22 cellular contexts compared by ENCODE assay signal in the genomic region with DNA sequence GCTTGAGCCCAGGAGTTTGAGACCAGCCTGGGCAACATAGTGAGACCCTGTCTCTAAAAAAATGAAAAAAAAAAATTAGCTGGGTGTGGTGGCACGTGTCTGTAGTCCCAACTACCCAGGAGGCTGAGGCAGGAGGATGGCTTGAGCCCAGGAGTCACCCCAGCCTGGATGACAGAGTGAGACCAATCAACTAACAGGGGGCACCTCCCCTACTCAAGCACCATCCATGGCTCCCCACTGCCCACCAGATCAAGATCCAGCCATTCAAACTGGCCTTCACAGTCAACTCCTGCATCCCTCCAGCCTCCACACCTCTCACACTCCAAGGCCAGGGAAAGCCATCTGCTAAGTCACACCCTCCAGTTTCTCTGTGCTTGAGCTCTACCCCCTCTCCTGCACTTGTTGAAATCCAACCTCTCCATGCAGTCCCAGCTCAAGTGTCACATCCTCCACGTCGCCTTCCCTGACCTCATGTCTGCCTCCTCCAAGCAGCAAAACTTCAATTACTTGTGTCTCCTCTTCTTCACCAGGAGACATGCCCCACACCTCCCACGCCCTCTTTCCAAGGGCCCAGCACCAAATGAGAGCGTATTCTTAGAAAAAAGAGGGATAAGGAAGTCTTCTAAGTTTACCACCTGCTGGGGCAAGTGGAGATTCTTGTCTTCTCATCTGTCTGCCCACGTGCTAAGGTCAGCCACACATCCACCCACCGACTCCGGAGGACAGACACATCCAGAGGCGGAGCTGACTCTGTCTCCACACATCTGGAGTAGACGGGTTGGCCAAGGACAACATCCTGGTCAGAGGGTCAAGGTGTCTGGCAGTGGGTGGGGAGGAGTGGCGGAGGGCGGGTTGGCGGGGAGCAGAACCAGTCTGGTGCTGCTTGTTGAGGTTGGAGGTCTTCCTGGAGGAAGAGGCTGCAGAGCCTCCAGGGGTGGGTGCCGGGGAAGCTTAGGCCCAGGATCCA. TPM values are rescaled to one million over a fixed set of nuclear protein-coding genes. Genes with fewer than 3 reads are reported as not detected.
DNase-seq lines count a peak whose midpoint lies in the region; ATAC-seq, FAIRE-seq and TF ChIP-seq lines count a peak whose summit lies in the region.
"Had no signal": no experiment of that assay in that cellular context is flagged by ENCODE, and none has a peak within 500 bp of the region (broad histone marks: within the 10 kb centered on the region; RNA-seq: fewer than 3 reads in every experiment).

No MANE protein-coding gene starts in this region.

- TF ChIP-seq RAD21 in A549 (conservative IDR thresholded peaks at IDR 0.05 in 1 of 2, IDR thresholded peaks at IDR 0.05 in 1 of 2), result no peak

- ATAC-seq in A549 (no peak), GM21717 (IDR thresholded peaks at IDR 0.05; ENCODE audit: unreplicated experiment) (no peak)

- no peaks in the 10 kb centered on the region for H3K27me3 ChIP-seq in A673 (replicated peaks; ENCODE audit: insufficient read depth, low read depth, low read length, poor library complexity)

- no peak for TF ChIP-seq POLR2A in A549 (IDR thresholded peaks at IDR 0.05; ENCODE audit: low read length)

- H3K4me3 Mint-ChIP-seq in chondrocyte (ENCODE audit: unreplicated experiment), result no peak overlapping the region

- no peak overlapping the region for H3K4me2 ChIP-seq in A549
- H3K4me2 ChIP-seq: smooth muscle cell had no signal

- H3K27me3 Mint-ChIP-seq in chondrocyte (ENCODE audit: low read depth), result peaks cover 18% of the 10 kb centered on the region

- no peak for FAIRE-seq in A549 (lab: Jason Lieb, UNC)
- FAIRE-seq: D721Med, endothelial cell of umbilical vein, H1, RCC 7860 had no signal

- TF ChIP-seq CTCF in A549 (IDR thresholded peaks at IDR 0.05) (no peak), A673 (conservative IDR thresholded peaks at IDR 0.05; ENCODE audit: low read depth, low read length) (no peak), chondrocyte (IDR thresholded peaks at IDR 0.05) (no peak)

- CTCF ChIA-PET in A549 (lab: Yijun Ruan, JAX), result interaction anchor here (0.6 to 1.3 kb wide), 3 partner anchors 28 to 407 kb away, joined by 3 to 4 read pairs (median 3); partner anchors contain the start of gene PGLYRP2
- CTCF ChIA-PET in A673 (lab: Charles Lee), result no interaction called here

- H3K27ac Mint-ChIP-seq in chondrocyte (ENCODE audit: unreplicated experiment), result no peak overlapping the region

- H3K36me3 ChIP-seq in A673 (ENCODE audit: insufficient read depth, low read length, poor library complexity, severe bottlenecking), result peaks cover 8% of the 10 kb centered on the region
- H3K36me3 ChIP-seq: breast epithelium, left ventricle myocardium inferior, SJSA1 had no signal

- no peaks in the 10 kb centered on the region for H3K36me3 Mint-ChIP-seq in chondrocyte (ENCODE audit: low read depth)

- no peaks in the 10 kb centered on the region for H3K9me3 ChIP-seq in A549
- no peaks in the 10 kb centered on the region for H3K9me3 ChIP-seq in A673 (ENCODE audit: low read depth, low read length, poor library complexity, severe bottlenecking)
- H3K9me3 ChIP-seq: breast epithelium, left ventricle myocardium inferior, mucosa of descending colon, SJSA1 had no signal

- no peaks in the 10 kb centered on the region for H3K4me1 ChIP-seq in A549
- peaks cover 39% of the 10 kb centered on the region for H3K4me1 ChIP-seq in A673 (ENCODE audit: insufficient read depth, low read length, poor library complexity, severe bottlenecking)

- H3K9me3 Mint-ChIP-seq in chondrocyte (ENCODE audit: low read depth), result no peaks in the 10 kb centered on the region

- intact Hi-C loops in A673 (cut with micrococcal nuclease; ENCODE audit: unreplicated experiment), result loop anchor here (5.0 kb wide), 2 partner anchors 50 to 90 kb away; partner anchors contain the start of gene AKAP8L

- H3K27ac ChIP-seq in A549, result no peak overlapping the region
- peak overlapping the region; percentile 81 for H3K27ac ChIP-seq in A673 (ENCODE audit: low read depth, low read length, poor library complexity, severe bottlenecking)
- H3K27ac ChIP-seq: breast epithelium, left ventricle myocardium inferior, SJSA1 had no signal

- 78% methylated on average over 9 of the region's 14 CpGs for WGBS in A549 (ENCODE audit: missing lambda C conversion rate)

- POLR2A ChIA-PET in A549 (lab: Yijun Ruan, JAX), result no interaction called here
- POLR2A ChIA-PET in A673 (lab: Charles Lee; ENCODE audit: low non-redundant PET), result no interaction called here

- DNase-seq in A549 (ENCODE audit: low read depth in 1 of 2, low spot score in 1 of 2), result no peak
- DNase-seq in A673 (ENCODE audit: low spot score), result peak; percentile 78
- peak; percentile 17 for DNase-seq in OCI-M1 (lab: John Stamatoyannopoulos, UW)
- peak; percentile 58 for DNase-seq in chondrocyte (ENCODE audit: low spot score)
- DNase-seq in CD1c-positive myeloid dendritic cell (ENCODE audit: extremely low spot score), result no peak
- no peak for DNase-seq in activated gamma-delta T cell (lab: John Stamatoyannopoulos, UW)
- DNase-seq: AML-193, cortex of kidney, EL, left ventricle myocardium inferior, mucosa of descending colon, NCI-H2029, NCI-H446 treated with DMSO at 0.1 percent for 48 hours had no signal

- H3K4me1 Mint-ChIP-seq in chondrocyte (ENCODE audit: low read depth), result no peaks in the 10 kb centered on the region

- no peak for TF ChIP-seq EP300 in A549 (IDR thresholded peaks at IDR 0.05)

- H3K4me3 ChIP-seq in A549 (no peak overlapping the region), A673 (ENCODE audit: low read depth, low read length, poor library complexity, severe bottlenecking) (peak overlapping the region; percentile 71)
- H3K4me3 ChIP-seq: mucosa of descending colon, SJSA1, smooth muscle cell had no signal

- TSS peak; percentile 57 for BruUV-seq in A673 (replicated peaks; lab: Mats Ljungman, UMichigan)

TF ChIP-seq in A549, 52 proteins besides CTCF, POLR2A, EP300 and RAD21:
- TF ChIP-seq JUNB (IDR thresholded peaks at IDR 0.05) (no peak), ZFP36 (IDR thresholded peaks at IDR 0.05; ENCODE audit: borderline replicate concordance, partially characterized antibody) (peak; percentile 42)

RNA-seq across cellular contexts. Expression of gene CYP4F22, which starts 1.0 kb away (rescaled TPM):
- polyA plus RNA-seq in A549 (2011; rRNA removed), result not detected in 2 replicates
- 0.03 and 0.05 TPM in 2 replicates for polyA plus RNA-seq in A549 (2012; cell fraction: cytosol; rRNA removed)
- 0.05 and 0.11 TPM in 2 replicates for polyA plus RNA-seq in A549 (2012; cell fraction: nucleus; rRNA removed)
- polyA plus RNA-seq in A549 (2017; fragmentation: RNase III; extraction: RNeasy Plus Mini Kit Qiagen cat#74134 plus additional on column Dnase treatment), result 0.05 TPM in 1 of 3 replicates, not detected in the others
- 0.08 TPM in 1 of 2 replicates, not detected in the other for polyA minus RNA-seq in A549 (2011; rRNA and poly(A)+ RNA removed)
- 78.3 and 79.7 TPM in 2 replicates for total RNA-seq in A673 (2021)
- total RNA-seq in chondrocyte, result not detected in 3 replicates
- total RNA-seq: endothelial cell of umbilical vein, H1, left ventricle myocardium inferior, SJSA1, smooth muscle cell had no signal
- polyA plus RNA-seq: endothelial cell of umbilical vein, H1, smooth muscle cell had no signal

RNA-seq across cellular contexts. Expression of gene PGLYRP2, which starts 28.1 kb away (rescaled TPM):
- polyA plus RNA-seq in A549 (2011; rRNA removed), result not detected in 2 replicates
- polyA plus RNA-seq in A549 (2012; cell fraction: cytosol; rRNA removed), result not detected in 2 replicates
- not detected in 2 replicates for polyA plus RNA-seq in A549 (2012; cell fraction: nucleus; rRNA removed)
- not detected in 3 replicates for polyA plus RNA-seq in A549 (2017; fragmentation: RNase III; extraction: RNeasy Plus Mini Kit Qiagen cat#74134 plus additional on column Dnase treatment)
- polyA minus RNA-seq in A549 (2011; rRNA and poly(A)+ RNA removed), result not detected in 2 replicates
- 3.5 and 4.7 TPM in 2 replicates for total RNA-seq in A673 (2021)
- total RNA-seq in chondrocyte, result not detected in 3 replicates
- total RNA-seq: H1, left ventricle myocardium inferior, mucosa of descending colon, SJSA1, smooth muscle cell, subcutaneous adipose tissue had no signal
- polyA plus RNA-seq: H1, smooth muscle cell had no signal

RNA-seq across cellular contexts. Expression of gene RASAL3, which starts 43.0 kb away (rescaled TPM):
- polyA plus RNA-seq in A549 (2011; rRNA removed), result 0.03 TPM in 1 of 2 replicates, not detected in the other
- polyA plus RNA-seq in A549 (2012; cell fraction: cytosol; rRNA removed), result 0.03 and 0.26 TPM in 2 replicates
- 0.05 TPM in 2 replicates for polyA plus RNA-seq in A549 (2012; cell fraction: nucleus; rRNA removed)
- not detected in 3 replicates for polyA plus RNA-seq in A549 (2017; fragmentation: RNase III; extraction: RNeasy Plus Mini Kit Qiagen cat#74134 plus additional on column Dnase treatment)
- polyA minus RNA-seq in A549 (2011; rRNA and poly(A)+ RNA removed), result 0.12 TPM in 1 of 2 replicates, not detected in the other
- 1.1 TPM in 2 replicates for total RNA-seq in A673 (2021)
- 0.05 TPM in 1 of 3 replicates, not detected in the others for total RNA-seq in chondrocyte
- total RNA-seq: SJSA1, smooth muscle cell had no signal

RNA-seq across cellular contexts. Expression of gene WIZ, which starts 57.6 kb away (rescaled TPM):
- 3.7 and 4.6 TPM in 2 replicates for polyA plus RNA-seq in A549 (2011; rRNA removed)
- 12.6 and 19.5 TPM in 2 replicates for polyA plus RNA-seq in A549 (2012; cell fraction: cytosol; rRNA removed)
- polyA plus RNA-seq in A549 (2012; cell fraction: nucleus; rRNA removed), result 20.7 and 28.9 TPM in 2 replicates
- polyA plus RNA-seq in A549 (2017; fragmentation: RNase III; extraction: RNeasy Plus Mini Kit Qiagen cat#74134 plus additional on column Dnase treatment), result 13.4 to 16.5 TPM (median 15.1 TPM) in 3 replicates
- 2.2 and 3.3 TPM in 2 replicates for polyA minus RNA-seq in A549 (2011; rRNA and poly(A)+ RNA removed)
- total RNA-seq in A673 (2021), result 72.3 and 73.7 TPM in 2 replicates
- 50.6 to 54.0 TPM (median 52.4 TPM) in 3 replicates for total RNA-seq in chondrocyte

Comparison
In these comparisons a context has a peak if more than half of its experiments do, and no peak if none do; other contexts are left out.
1. DNase-seq: peak in A673 (single experiment), OCI-M1 (single experiment) and chondrocyte (single experiment); none in A549 (0 of 2), CD1c-positive myeloid dendritic cell (single experiment) and activated gamma-delta T cell (single experiment).
2. RNA of gene CYP4F22, which starts 1.0 kb away (total RNA-seq): 78.3 to 79.7 TPM in A673; not detected in chondrocyte; every median in the first group is over 10 times any median in the second.